In the genomic region with DNA sequence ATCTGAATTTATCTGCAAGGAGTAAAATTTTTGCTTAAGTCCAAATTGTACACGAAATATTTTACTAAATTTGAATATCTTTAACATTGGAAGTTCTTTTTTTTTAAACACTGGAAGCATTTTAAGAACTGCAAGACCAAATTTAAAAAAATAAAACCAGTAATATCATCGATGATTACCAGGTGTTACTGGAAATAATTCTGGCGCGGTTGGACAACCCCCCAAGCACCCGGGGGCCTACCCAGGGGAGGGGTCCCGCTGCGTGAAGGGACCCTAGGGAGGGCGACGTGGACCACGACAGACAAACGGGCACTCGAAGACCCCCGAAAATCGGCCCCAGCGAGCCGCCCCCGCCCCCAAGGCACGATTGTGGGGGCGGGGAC, we compare ENCODE assay signal across 8 cellular contexts. TPM values are rescaled to one million over a fixed set of nuclear protein-coding genes. Genes with fewer than 3 reads are reported as not detected.
DNase-seq lines count a peak whose midpoint lies in the region; FAIRE-seq and TF ChIP-seq lines count a peak whose summit lies in the region.

No MANE protein-coding gene starts in this region.

- CTCF ChIA-PET in H1 (lab: Charles Lee; ENCODE audit: partially characterized antibody) = no interaction called here

- peaks cover 3% of the 10 kb centered on the region for H3K27me3 Mint-ChIP-seq in neural crest cell (ENCODE audit: low read depth)

- no peak overlapping the region for H3K4ac ChIP-seq in H1 (replicated peaks; ENCODE audit: insufficient read length, low read depth, low read length)

- no peaks in the 10 kb centered on the region; a peak in 1 of 22 replicates for H3K9me3 ChIP-seq in BLaER1 treated with 17β-estradiol and CSF1 and Interleukin-3, amounts not matched to agents 10 nM and 100 nM (replicated peaks in 1 of 11)
- no peaks in the 10 kb centered on the region for H3K9me3 ChIP-seq in OCI-LY3 (ENCODE audit: insufficient read depth, low read length)
- no peaks in the 10 kb centered on the region for H3K9me3 ChIP-seq in H1 (ENCODE audit: insufficient read depth in 2 of 2, low read depth in 1 of 2, low read length in 1 of 2)

- no peak overlapping the region for H4K91ac ChIP-seq in H1 (replicated peaks; ENCODE audit: insufficient read length, low read length)

- H3K23me2 ChIP-seq in H1 (ENCODE audit: low read depth, low read length) = peaks cover 5% of the 10 kb centered on the region; the same call in 1 of the 2 replicates

- H3K27ac Mint-ChIP-seq in neural crest cell (ENCODE audit: unreplicated experiment) = peak overlapping the region; percentile 35

- TF ChIP-seq RAD21 in H1 (IDR thresholded peaks at IDR 0.05 in 1 of 2, conservative IDR thresholded peaks at IDR 0.05 in 1 of 2; ENCODE audit: low read depth in 2 of 2, low read length in 2 of 2) = no peak

- peaks cover 25 to 32% (median 31%) of the 10 kb centered on the region in 11 experiments for H3K36me3 ChIP-seq in BLaER1 treated with 17β-estradiol and CSF1 and Interleukin-3, amounts not matched to agents 10 nM and 100 nM
- H3K36me3 ChIP-seq in OCI-LY3 (replicated peaks; ENCODE audit: low read depth, low read length) = peaks cover 28% of the 10 kb centered on the region
- peaks cover 3 to 23% (median 9%) of the 10 kb centered on the region in 4 experiments; a peak in 5 of 8 replicates for H3K36me3 ChIP-seq in H1 (ENCODE audit: control insufficient read depth in 2 of 4, insufficient read depth in 4 of 4, low read length in 3 of 4)

- peak overlapping the region; percentile 94 for H2BK120ac ChIP-seq in H1 (replicated peaks; ENCODE audit: low read depth, low read length)

- no peak overlapping the region for H2AK5ac ChIP-seq in H1 (ENCODE audit: low read depth, low read length)

- no peak overlapping the region; the same call in 1 of the 2 replicates for H4K8ac ChIP-seq in H1 (ENCODE audit: extremely low read depth, insufficient read depth, low read length)

- H3K4me3 ChIP-seq in BLaER1 treated with 17β-estradiol and CSF1 and Interleukin-3, amounts not matched to agents 10 nM and 100 nM = peak overlapping the region; percentile 93 to 100 (median 100)
- H3K4me3 ChIP-seq in OCI-LY3 (ENCODE audit: low read length) (peak overlapping the region; percentile 77), H1 (ENCODE audit: extremely low read depth in 1 of 4, insufficient read depth in 2 of 4, low read depth in 3 of 4, low read length in 4 of 4) (peak overlapping the region; percentile 68 to 100 (median 94))

- H3K4me1 Mint-ChIP-seq in neural crest cell = peaks cover 19% of the 10 kb centered on the region

- H3K18ac ChIP-seq in H1 (ENCODE audit: extremely low read depth, low read length) = peak overlapping the region; percentile 87

- peak overlapping the region; percentile 94 for H3K4me3 Mint-ChIP-seq in neural crest cell

- no peak overlapping the region for H3K56ac ChIP-seq in H1 (replicated peaks; ENCODE audit: insufficient read length, low read depth, low read length)

- peak overlapping the region; percentile 82 to 97 (median 92) for H3K4me2 ChIP-seq in BLaER1 treated with 17β-estradiol and CSF1 and Interleukin-3, amounts not matched to agents 10 nM and 100 nM
- H3K4me2 ChIP-seq in OCI-LY3 (ENCODE audit: low read length) = peak overlapping the region; percentile 70
- peak overlapping the region; percentile 38 to 63; a peak in 2 of 4 replicates for H3K4me2 ChIP-seq in H1 (ENCODE audit: insufficient read depth in 1 of 2, low read depth in 2 of 2, low read length in 2 of 2)

- TF ChIP-seq EP300 in H1 (IDR thresholded peaks at IDR 0.05; ENCODE audit: borderline replicate concordance in 1 of 2, low read depth in 2 of 2, low read length in 2 of 2) = no peak

- 7% methylated on average over 16 of the region's 19 CpGs; no CpG with 5 or more reads in 1 of the 2 experiments for whole genome bisulfite sequencing in H1 (ENCODE audit: extremely low coverage in 1 of 2, insufficient coverage in 1 of 2, insufficient read length in 1 of 2, insufficient replicate concordance in 2 of 2, low coverage in 1 of 2, low lambda C conversion rate in 2 of 2, missing lambda C conversion rate in 1 of 2), 2 experiments

- H3K27me3 ChIP-seq in BLaER1 treated with 17β-estradiol and CSF1 and Interleukin-3, amounts not matched to agents 10 nM and 100 nM = no peaks in the 10 kb centered on the region
- H3K27me3 ChIP-seq in OCI-LY3 (ENCODE audit: low read depth, low read length) = no peaks in the 10 kb centered on the region
- H3K27me3 ChIP-seq in H1 (replicated peaks in 1 of 4; ENCODE audit: control insufficient read depth in 3 of 4, extremely low read depth in 1 of 4, insufficient read depth in 3 of 4, low read length in 3 of 4) = no peaks in the 10 kb centered on the region

- peaks cover 41 to 45% (median 44%) of the 10 kb centered on the region in 11 experiments for H4K20me1 ChIP-seq in BLaER1 treated with 17β-estradiol and CSF1 and Interleukin-3, amounts not matched to agents 10 nM and 100 nM
- H4K20me1 ChIP-seq in OCI-LY3 (ENCODE audit: insufficient read depth, low read length) = peaks cover 41% of the 10 kb centered on the region
- H4K20me1 ChIP-seq in H1 (replicated peaks in 1 of 2; ENCODE audit: control insufficient read depth in 1 of 2, insufficient read depth in 2 of 2, low read length in 2 of 2) = peaks cover 17 to 21% of the 10 kb centered on the region in 2 experiments

- no peak overlapping the region for H4K5ac ChIP-seq in H1 (ENCODE audit: insufficient read length, low read depth, low read length)

- H2BK12ac ChIP-seq in H1 (ENCODE audit: low read depth, low read length) = no peak overlapping the region

- H2AFZ ChIP-seq in OCI-LY3 (ENCODE audit: low read depth, low read length) = peak overlapping the region; percentile 33
- no peak overlapping the region for H2AFZ ChIP-seq in H1 (ENCODE audit: low read length)

- TF ChIP-seq POLR2A in H1 (IDR thresholded peaks at IDR 0.05; ENCODE audit: control extremely low read depth in 1 of 2, low read depth in 2 of 2, low read length in 2 of 2) (no peak), erythroblast (IDR thresholded peaks at IDR 0.05; ENCODE audit: low read length) (no peak)

- H3K79me1 ChIP-seq in H1 (ENCODE audit: low read depth, low read length) = no peaks in the 10 kb centered on the region

- DNase-seq in H1 (ENCODE audit: low read depth in 1 of 2, low spot score in 2 of 2) (no peak), neural crest cell (ENCODE audit: low read depth, low spot score) (no peak), DMS53 treated with DMSO at 0.1 percent for 48 hours (lab: John Stamatoyannopoulos, UW; ENCODE audit: unreplicated experiment) (no peak), GM19239 (ENCODE audit: insufficient read length, low spot score) (no peak), erythroblast (lab: John Stamatoyannopoulos, UW) (no peak)
- no peak for DNase-seq in activated CD4-positive, CD25-positive, alpha-beta regulatory T cell treated with anti-CD3 and anti-CD28 coated beads, Interleukin-2, amount 50 U/mL, for 72 hours

- H3K36me3 Mint-ChIP-seq in neural crest cell (ENCODE audit: low read depth) = peaks cover 5% of the 10 kb centered on the region

- no peak overlapping the region for H2BK20ac ChIP-seq in H1 (ENCODE audit: low read length)

- H3K9ac ChIP-seq in BLaER1 treated with 17β-estradiol and CSF1 and Interleukin-3, amounts not matched to agents 10 nM and 100 nM = peak overlapping the region; percentile 78 to 100 (median 99)
- H3K9ac ChIP-seq in OCI-LY3 (ENCODE audit: low read length) (peak overlapping the region; percentile 68), H1 (replicated peaks in 1 of 4; ENCODE audit: extremely low read depth in 1 of 4, low read depth in 3 of 4, low read length in 3 of 4) (peak overlapping the region in 1 of 4 experiments; percentile 72; a peak in 3 of 7 replicates)

- no peak overlapping the region for H2BK15ac ChIP-seq in H1 (ENCODE audit: low read length)

- POLR2A ChIA-PET in H1 (lab: Charles Lee; ENCODE audit: partially characterized antibody) = interaction anchor here (1.4 to 23.4 kb wide), 6 partner anchors 14 to 85 kb away, joined by 6 to 330 read pairs (median 16); partner anchors contain the start of genes AMH, JSRP1 and SF3A2

- H2BK5ac ChIP-seq in H1 (ENCODE audit: low read depth, low read length) = peak overlapping the region; percentile 71; the same call in 1 of the 2 replicates

- H3K23ac ChIP-seq in H1 (ENCODE audit: insufficient read length) = no peak overlapping the region

- peaks cover 46% of the 10 kb centered on the region for H3K79me2 ChIP-seq in OCI-LY3 (ENCODE audit: low read length)
- H3K79me2 ChIP-seq in H1 (ENCODE audit: control insufficient read depth in 1 of 2, insufficient read depth in 2 of 2, low read length in 2 of 2) = peaks cover 20 to 34% of the 10 kb centered on the region in 2 experiments; a peak in 3 of 4 replicates

- no peaks in the 10 kb centered on the region for H3K9me3 Mint-ChIP-seq in neural crest cell

- no peak for TF ChIP-seq CTCF in OCI-LY3 (IDR thresholded peaks at IDR 0.05; ENCODE audit: low read depth, low read length)
- TF ChIP-seq CTCF in H1 (IDR thresholded peaks at IDR 0.05; ENCODE audit: control extremely low read depth in 1 of 3, insufficient read depth in 1 of 3, low read depth in 1 of 3, low read length in 3 of 3) = no peak
- no peak for TF ChIP-seq CTCF in neural crest cell (conservative IDR thresholded peaks at IDR 0.05)

- no peak overlapping the region for H3K14ac ChIP-seq in H1 (ENCODE audit: insufficient read length)

- FAIRE-seq in H1 (lab: Jason Lieb, UNC) (no peak), GM19239 (lab: Jason Lieb, UNC) (no peak)

- H3K27ac ChIP-seq in BLaER1 treated with 17β-estradiol and CSF1 and Interleukin-3, amounts not matched to agents 10 nM and 100 nM = peak overlapping the region; percentile 62 to 100 (median 98); a peak in 21 of 22 replicates
- peak overlapping the region; percentile 7; the same call in 1 of the 2 replicates for H3K27ac ChIP-seq in OCI-LY3 (ENCODE audit: low read length)
- no peak overlapping the region for H3K27ac ChIP-seq in H1 (ENCODE audit: low read depth, low read length)

- H3K4me1 ChIP-seq in BLaER1 treated with 17β-estradiol and CSF1 and Interleukin-3, amounts not matched to agents 10 nM and 100 nM = peaks cover 62 to 73% (median 72%) of the 10 kb centered on the region in 10 experiments
- H3K4me1 ChIP-seq in OCI-LY3 (ENCODE audit: low read length) = peaks cover 57% of the 10 kb centered on the region
- H3K4me1 ChIP-seq in H1 (replicated peaks in 1 of 4; ENCODE audit: control insufficient read depth in 3 of 4, insufficient read depth in 4 of 4, low read length in 3 of 4) = peaks cover 0 to 20% (median 7%) of the 10 kb centered on the region in 4 experiments; a peak in 5 of 7 replicates

RNA-seq across cellular contexts. Expression of gene JSRP1, which starts 12.6 kb away (rescaled TPM):
- 0.56 and 1.7 TPM in 2 replicates for total RNA-seq in H1 (2021; fragmentation: NEBNext Ultra II Directional; extraction: Animal tissue kit (Norgen Biotek cat#: 25700))
- 0.24 and 0.53 TPM in 2 replicates for polyA plus RNA-seq in H1 (2011; rRNA removed)
- polyA plus RNA-seq in H1 (2011; cell fraction: cytosol; rRNA removed) = 0.41 TPM
- polyA plus RNA-seq in H1 (2011; cell fraction: nucleus; rRNA removed) = 0.10 TPM
- polyA plus RNA-seq in H1 (2012, experiment 1 of 2) = 0.40 to 2.0 TPM (median 1.1 TPM) in 3 of 4 replicates, not detected in the other
- polyA plus RNA-seq in H1 (2012, experiment 2 of 2) = not detected
- 0.83 TPM for polyA plus RNA-seq in H1 (2013, experiment 1 of 2)
- 0.96 TPM for polyA plus RNA-seq in H1 (2013, experiment 2 of 2)
- polyA minus RNA-seq in H1 (2011; rRNA and poly(A)+ RNA removed) = not detected in 2 replicates
- polyA minus RNA-seq in H1 (2011; cell fraction: cytosol; rRNA and poly(A)+ RNA removed) = not detected
- not detected for polyA minus RNA-seq in H1 (2011; cell fraction: nucleus; rRNA and poly(A)+ RNA removed)
- total RNA-seq in neural crest cell = 0.40 and 0.71 TPM in 2 replicates

RNA-seq across cellular contexts. Expression of gene PEAK3, which starts 13.1 kb away (rescaled TPM):
- not detected in 2 replicates for total RNA-seq in H1 (2021; fragmentation: NEBNext Ultra II Directional; extraction: Animal tissue kit (Norgen Biotek cat#: 25700))
- polyA plus RNA-seq in H1 (2011; rRNA removed) = not detected in 2 replicates
- not detected for polyA plus RNA-seq in H1 (2011; cell fraction: cytosol; rRNA removed)
- not detected for polyA plus RNA-seq in H1 (2011; cell fraction: nucleus; rRNA removed)
- 0.06 to 0.11 TPM in 2 of 4 replicates, not detected in the others for polyA plus RNA-seq in H1 (2012, experiment 1 of 2)
- not detected for polyA plus RNA-seq in H1 (2012, experiment 2 of 2)
- polyA plus RNA-seq in H1 (2013, experiment 1 of 2) = not detected
- polyA plus RNA-seq in H1 (2013, experiment 2 of 2) = not detected
- polyA minus RNA-seq in H1 (2011; rRNA and poly(A)+ RNA removed) = not detected in 2 replicates
- not detected for polyA minus RNA-seq in H1 (2011; cell fraction: cytosol; rRNA and poly(A)+ RNA removed)
- not detected for polyA minus RNA-seq in H1 (2011; cell fraction: nucleus; rRNA and poly(A)+ RNA removed)
- not detected in 2 replicates for total RNA-seq in neural crest cell

RNA-seq across cellular contexts. Expression of gene AMH, which starts 19.7 kb away (rescaled TPM):
- 13.0 and 15.4 TPM in 2 replicates for total RNA-seq in H1 (2021; fragmentation: NEBNext Ultra II Directional; extraction: Animal tissue kit (Norgen Biotek cat#: 25700))
- 10.5 and 19.3 TPM in 2 replicates for polyA plus RNA-seq in H1 (2011; rRNA removed)
- 10.1 TPM for polyA plus RNA-seq in H1 (2011; cell fraction: cytosol; rRNA removed)
- 104 TPM for polyA plus RNA-seq in H1 (2011; cell fraction: nucleus; rRNA removed)
- 12.7 to 23.7 TPM (median 18.4 TPM) in 4 replicates for polyA plus RNA-seq in H1 (2012, experiment 1 of 2)
- polyA plus RNA-seq in H1 (2012, experiment 2 of 2) = 9.0 TPM
- 6.7 TPM for polyA plus RNA-seq in H1 (2013, experiment 1 of 2)
- 5.6 TPM for polyA plus RNA-seq in H1 (2013, experiment 2 of 2)
- polyA minus RNA-seq in H1 (2011; rRNA and poly(A)+ RNA removed) = 0.46 and 0.63 TPM in 2 replicates
- polyA minus RNA-seq in H1 (2011; cell fraction: cytosol; rRNA and poly(A)+ RNA removed) = 3.1 TPM
- 13.1 TPM for polyA minus RNA-seq in H1 (2011; cell fraction: nucleus; rRNA and poly(A)+ RNA removed)
- total RNA-seq in neural crest cell = 71.6 and 79.1 TPM in 2 replicates

RNA-seq across cellular contexts. Expression of gene SF3A2, which starts 32.2 kb away (rescaled TPM):
- 142 and 146 TPM in 2 replicates for total RNA-seq in H1 (2021; fragmentation: NEBNext Ultra II Directional; extraction: Animal tissue kit (Norgen Biotek cat#: 25700))
- polyA plus RNA-seq in H1 (2011; rRNA removed) = 15.3 and 31.2 TPM in 2 replicates
- polyA plus RNA-seq in H1 (2011; cell fraction: cytosol; rRNA removed) = 22.1 TPM
- 171 TPM for polyA plus RNA-seq in H1 (2011; cell fraction: nucleus; rRNA removed)
- polyA plus RNA-seq in H1 (2012, experiment 1 of 2) = 97.0 to 157 TPM (median 147 TPM) in 4 replicates
- 117 TPM for polyA plus RNA-seq in H1 (2012, experiment 2 of 2)
- 109 TPM for polyA plus RNA-seq in H1 (2013, experiment 1 of 2)
- 101 TPM for polyA plus RNA-seq in H1 (2013, experiment 2 of 2)
- 18.4 and 22.8 TPM in 2 replicates for polyA minus RNA-seq in H1 (2011; rRNA and poly(A)+ RNA removed)
- polyA minus RNA-seq in H1 (2011; cell fraction: cytosol; rRNA and poly(A)+ RNA removed) = 64.4 TPM
- polyA minus RNA-seq in H1 (2011; cell fraction: nucleus; rRNA and poly(A)+ RNA removed) = 112 TPM
- total RNA-seq in neural crest cell = 186 and 189 TPM in 2 replicates

RNA-seq across cellular contexts. Expression of gene PLEKHJ1, which starts 32.7 kb away (rescaled TPM):
- 135 TPM in 2 replicates for total RNA-seq in H1 (2021; fragmentation: NEBNext Ultra II Directional; extraction: Animal tissue kit (Norgen Biotek cat#: 25700))
- 187 and 235 TPM in 2 replicates for polyA plus RNA-seq in H1 (2011; rRNA removed)
- 217 TPM for polyA plus RNA-seq in H1 (2011; cell fraction: cytosol; rRNA removed)
- 175 TPM for polyA plus RNA-seq in H1 (2011; cell fraction: nucleus; rRNA removed)
- 118 to 165 TPM (median 146 TPM) in 4 replicates for polyA plus RNA-seq in H1 (2012, experiment 1 of 2)
- 185 TPM for polyA plus RNA-seq in H1 (2012, experiment 2 of 2)
- 108 TPM for polyA plus RNA-seq in H1 (2013, experiment 1 of 2)
- polyA plus RNA-seq in H1 (2013, experiment 2 of 2) = 117 TPM
- 29.0 and 35.2 TPM in 2 replicates for polyA minus RNA-seq in H1 (2011; rRNA and poly(A)+ RNA removed)
- 43.3 TPM for polyA minus RNA-seq in H1 (2011; cell fraction: cytosol; rRNA and poly(A)+ RNA removed)
- polyA minus RNA-seq in H1 (2011; cell fraction: nucleus; rRNA and poly(A)+ RNA removed) = 40.6 TPM
- 132 and 137 TPM in 2 replicates for total RNA-seq in neural crest cell
